ENCODE assay signal across 7 cellular contexts in the genomic region with DNA sequence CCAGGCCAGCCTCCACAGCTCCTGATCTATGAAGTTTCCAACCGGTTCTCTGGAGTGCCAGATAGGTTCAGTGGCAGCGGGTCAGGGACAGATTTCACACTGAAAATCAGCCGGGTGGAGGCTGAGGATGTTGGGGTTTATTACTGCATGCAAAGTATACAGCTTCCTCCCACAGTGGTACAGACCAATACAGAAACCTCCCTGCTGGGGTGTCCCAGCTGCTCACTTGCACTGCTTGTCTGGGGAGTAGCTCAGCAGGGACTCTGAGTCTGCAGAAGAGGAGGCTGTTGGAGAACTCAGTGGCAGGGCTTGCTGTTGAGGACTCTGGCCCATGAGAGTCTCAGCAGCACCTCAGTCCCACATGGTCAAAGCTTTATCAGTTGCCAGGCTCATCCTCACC.
DNase-seq lines count a peak whose midpoint lies in the region; ATAC-seq, FAIRE-seq and TF ChIP-seq lines count a peak whose summit lies in the region.
"Not testable (repeated sequence)": the region's sequence is repeated elsewhere in the genome, so short reads cannot be mapped to it uniquely, and the experiment has no call there.

No MANE protein-coding gene starts in this region.

- not testable (repeated sequence) for H3K79me2 ChIP-seq in OCI-LY1 (ENCODE audit: insufficient read depth, low read length)

- peak overlapping the region; percentile 50 for H3K4me3 Mint-ChIP-seq in memory B cell

- not testable (repeated sequence) for H3K36me3 Mint-ChIP-seq in memory B cell

- not testable (repeated sequence) for H3K27ac Mint-ChIP-seq in memory B cell

- H3K4me1 ChIP-seq in OCI-LY1 (ENCODE audit: insufficient read depth, low read length, severe bottlenecking) = peaks cover 14% of the 10 kb centered on the region

- not testable (repeated sequence) for DNase-seq in GM12892 (ENCODE audit: insufficient read length); memory B cell (ENCODE audit: low spot score in 2 of 2)

- H3F3A ChIP-seq in OCI-LY1 (ENCODE audit: insufficient read depth, low read length) = not testable (repeated sequence)

- not testable (repeated sequence) for TF ChIP-seq CTCF in OCI-LY1 (IDR thresholded peaks at IDR 0.05; ENCODE audit: low read length)

- H3K4me2 ChIP-seq in OCI-LY1 (ENCODE audit: low read length) = peak overlapping the region; percentile 74

- TF ChIP-seq POLR2A in GM12892 (IDR thresholded peaks at IDR 0.05; ENCODE audit: low read depth, low read length) = not testable (repeated sequence)

- H3K4me1 Mint-ChIP-seq in memory B cell = not testable (repeated sequence)

- peak; percentile 14 for FAIRE-seq in GM12892 (lab: Jason Lieb, UNC)

- peak; percentile 90 for ATAC-seq in GM19351 (IDR thresholded peaks at IDR 0.05; ENCODE audit: unreplicated experiment)
- ATAC-seq in HG02571 (IDR thresholded peaks at IDR 0.05; ENCODE audit: unreplicated experiment) = peak; percentile 59
- ATAC-seq in HG03025 (IDR thresholded peaks at IDR 0.05; ENCODE audit: low FRiP score, unreplicated experiment) = peak; percentile 54
- ATAC-seq in HG03558 (IDR thresholded peaks at IDR 0.05; ENCODE audit: extremely low read depth, unreplicated experiment) = peak; percentile 71
- ATAC-seq in memory B cell (ENCODE audit: low read depth) = peak; percentile 60

- H3K9me3 ChIP-seq in OCI-LY1 (ENCODE audit: low read length) = not testable (repeated sequence)

- H3K4me3 ChIP-seq in OCI-LY1 (ENCODE audit: low read depth, low read length, poor library complexity, severe bottlenecking) = peak overlapping the region; percentile 58

- H4K20me1 ChIP-seq in OCI-LY1 (ENCODE audit: insufficient read depth, low read length) = not testable (repeated sequence)

- not testable (repeated sequence) for H2AFZ ChIP-seq in OCI-LY1 (ENCODE audit: low read length)

- not testable (repeated sequence) for H3K9me2 ChIP-seq in OCI-LY1 (ENCODE audit: low read depth, low read length)

- not testable (repeated sequence) for H3K27me3 ChIP-seq in OCI-LY1 (ENCODE audit: insufficient read depth, low read length)

- peak overlapping the region; percentile 60; the same call in 1 of the 2 replicates for H3K9ac ChIP-seq in OCI-LY1 (ENCODE audit: low read length)

- H3K9me3 Mint-ChIP-seq in memory B cell = not testable (repeated sequence)

- H3K27me3 Mint-ChIP-seq in memory B cell = not testable (repeated sequence)

- peak overlapping the region; percentile 61 for H3K27ac ChIP-seq in OCI-LY1 (ENCODE audit: low read depth, low read length, poor library complexity, severe bottlenecking)

- H3K36me3 ChIP-seq in OCI-LY1 (ENCODE audit: insufficient read depth, low read length) = not testable (repeated sequence)
